Comparison of ENCODE assay signal across 26 cellular contexts in genomic region chr17:63652106-63652505, GRCh38. TPM values are rescaled to one million over a fixed set of nuclear protein-coding genes. Genes with fewer than 3 reads are reported as not detected.
DNase-seq lines count a peak whose midpoint lies in the region; ATAC-seq and TF ChIP-seq lines count a peak whose summit lies in the region.
"Had no signal": no experiment of that assay in that cellular context is flagged by ENCODE, and none has a peak within 500 bp of the region (broad histone marks: within the 10 kb centered on the region; RNA-seq: fewer than 3 reads in every experiment).

No MANE protein-coding gene starts in this region.

- peaks cover 7% of the 10 kb centered on the region for H3K4me1 Mint-ChIP-seq in activated naive CD4-positive, alpha-beta T cell treated with anti-CD3 and anti-CD28 coated beads, Interleukin-2, amount 50 U/mL, for 24 hours
- H3K4me1 Mint-ChIP-seq in endothelial cell (ENCODE audit: unreplicated experiment): peaks cover 1% of the 10 kb centered on the region
- H3K4me1 Mint-ChIP-seq in stimulated activated effector memory CD8-positive, alpha-beta T cell treated with anti-CD3 and anti-CD28 coated beads, Interleukin-12 subunit alpha, Interleukin-12 subunit beta, amount 100 ng/mL, for 72 hours: no peaks in the 10 kb centered on the region

- no peak for ATAC-seq in stimulated activated effector memory CD8-positive, alpha-beta T cell treated with anti-CD3 and anti-CD28 coated beads, Interleukin-12 subunit alpha, Interleukin-12 subunit beta, amount 100 ng/mL, for 72 hours
- ATAC-seq in GM19463 (IDR thresholded peaks at IDR 0.05; ENCODE audit: unreplicated experiment): no peak
- ATAC-seq: activated T-cell treated with anti-CD3 and anti-CD28 coated beads, Interleukin-2, amount 50 U/mL, for 4 hours; body of pancreas had no signal

- H3K27ac Mint-ChIP-seq in activated naive CD4-positive, alpha-beta T cell treated with anti-CD3 and anti-CD28 coated beads, Interleukin-2, amount 50 U/mL, for 24 hours: peak overlapping the region; percentile 48
- peak overlapping the region; percentile 1 for H3K27ac Mint-ChIP-seq in endothelial cell (ENCODE audit: unreplicated experiment)
- peak overlapping the region; percentile 0 for H3K27ac Mint-ChIP-seq in stimulated activated effector memory CD8-positive, alpha-beta T cell treated with anti-CD3 and anti-CD28 coated beads, Interleukin-12 subunit alpha, Interleukin-12 subunit beta, amount 100 ng/mL, for 72 hours
- H3K27ac Mint-ChIP-seq: stimulated activated naive CD8-positive, alpha-beta T cell treated with anti-CD3 and anti-CD28 coated beads, Interleukin-15, Interleukin-2, amounts not matched to agents 100 ng/mL and 50 ng/mL, for 24 hours; T-helper 1 cell treated with Interleukin-12 subunit alpha and Interleukin-12 subunit beta and Interleukin-4 antibody, amounts not matched to agents 30 μg/mL and 1 μg/mL, for 36 hours had no signal

- no peaks in the 10 kb centered on the region for H3K27me3 Mint-ChIP-seq in activated naive CD4-positive, alpha-beta T cell treated with anti-CD3 and anti-CD28 coated beads, Interleukin-2, amount 50 U/mL, for 24 hours
- no peaks in the 10 kb centered on the region for H3K27me3 Mint-ChIP-seq in endothelial cell (ENCODE audit: unreplicated experiment)
- H3K27me3 Mint-ChIP-seq: CD4-positive, alpha-beta memory T cell; stimulated activated naive CD8-positive, alpha-beta T cell treated with anti-CD3 and anti-CD28 coated beads, Interleukin-15, Interleukin-2, amounts not matched to agents 100 ng/mL and 50 ng/mL, for 24 hours had no signal

- no peak for TF ChIP-seq CTCF in endothelial cell (IDR thresholded peaks at IDR 0.05; ENCODE audit: unreplicated experiment)

- peaks cover 7% of the 10 kb centered on the region for H3K36me3 Mint-ChIP-seq in activated naive CD4-positive, alpha-beta T cell treated with anti-CD3 and anti-CD28 coated beads, Interleukin-2, amount 50 U/mL, for 24 hours
- H3K36me3 Mint-ChIP-seq in endothelial cell (ENCODE audit: low read depth, unreplicated experiment): peaks cover 40% of the 10 kb centered on the region
- H3K36me3 Mint-ChIP-seq in stimulated activated effector memory CD8-positive, alpha-beta T cell treated with anti-CD3 and anti-CD28 coated beads, Interleukin-12 subunit alpha, Interleukin-12 subunit beta, amount 100 ng/mL, for 72 hours: peaks cover 52% of the 10 kb centered on the region

- no peaks in the 10 kb centered on the region for H3K9me3 Mint-ChIP-seq in activated naive CD4-positive, alpha-beta T cell treated with anti-CD3 and anti-CD28 coated beads, Interleukin-2, amount 50 U/mL, for 24 hours
- no peaks in the 10 kb centered on the region for H3K9me3 Mint-ChIP-seq in endothelial cell (ENCODE audit: unreplicated experiment)
- H3K9me3 Mint-ChIP-seq in stimulated activated effector memory CD8-positive, alpha-beta T cell treated with anti-CD3 and anti-CD28 coated beads, Interleukin-12 subunit alpha, Interleukin-12 subunit beta, amount 100 ng/mL, for 72 hours: no peaks in the 10 kb centered on the region
- H3K9me3 Mint-ChIP-seq: activated T-cell treated with anti-CD3 and anti-CD28 coated beads, Interleukin-2, amount 50 U/mL, for 4 hours; CD4-positive, alpha-beta memory T cell; neural crest cell; stimulated activated naive CD8-positive, alpha-beta T cell treated with anti-CD3 and anti-CD28 coated beads, Interleukin-15, Interleukin-2, amounts not matched to agents 100 ng/mL and 50 ng/mL, for 24 hours; T-helper 1 cell treated with Interleukin-12 subunit alpha and Interleukin-12 subunit beta and Interleukin-4 antibody, amounts not matched to agents 30 μg/mL and 1 μg/mL, for 36 hours had no signal

- H3K4me3 Mint-ChIP-seq in activated naive CD4-positive, alpha-beta T cell treated with anti-CD3 and anti-CD28 coated beads, Interleukin-2, amount 50 U/mL, for 24 hours: no peak overlapping the region
- no peak overlapping the region for H3K4me3 Mint-ChIP-seq in endothelial cell (ENCODE audit: unreplicated experiment)
- H3K4me3 Mint-ChIP-seq in stimulated activated effector memory CD8-positive, alpha-beta T cell treated with anti-CD3 and anti-CD28 coated beads, Interleukin-12 subunit alpha, Interleukin-12 subunit beta, amount 100 ng/mL, for 72 hours: no peak overlapping the region
- H3K4me3 Mint-ChIP-seq: activated T-cell treated with anti-CD3 and anti-CD28 coated beads, Interleukin-2, amount 50 U/mL, for 4 hours; CD4-positive, alpha-beta memory T cell; neural crest cell; stimulated activated naive CD8-positive, alpha-beta T cell treated with anti-CD3 and anti-CD28 coated beads, Interleukin-15, Interleukin-2, amounts not matched to agents 100 ng/mL and 50 ng/mL, for 24 hours; T-helper 1 cell treated with Interleukin-12 subunit alpha and Interleukin-12 subunit beta and Interleukin-4 antibody, amounts not matched to agents 30 μg/mL and 1 μg/mL, for 36 hours had no signal

- DNase-seq in activated naive CD4-positive, alpha-beta T cell treated with anti-CD3 and anti-CD28 coated beads, Interleukin-2, amount 50 U/mL, for 16 hours: no peak
- DNase-seq in MV-4-11 (lab: John Stamatoyannopoulos, UW): peak; percentile 59
- no peak for DNase-seq in endothelial cell (ENCODE audit: low spot score)
- no peak for DNase-seq in stimulated activated effector memory CD8-positive, alpha-beta T cell treated with anti-CD3 and anti-CD28 coated beads, Interleukin-12 subunit alpha, Interleukin-12 subunit beta, amount 100 ng/mL, for 72 hours (ENCODE audit: low spot score in 2 of 2)
- no peak for DNase-seq in NCI-H2107 treated with DMSO at 0.1 percent for 48 hours (lab: John Stamatoyannopoulos, UW; ENCODE audit: unreplicated experiment)
- DNase-seq: activated CD4-positive, alpha-beta T cell treated with anti-CD3 and anti-CD28 coated beads, Interleukin-2, amount 50 U/mL, for 1 hour; activated CD4-positive, CD25-positive, alpha-beta regulatory T cell; activated T-cell treated with anti-CD3 and anti-CD28 coated beads, Interleukin-2, amount 50 U/mL, for 4 hours; body of pancreas; CD4-positive, alpha-beta memory T cell; DND-41; dorsolateral prefrontal cortex; GF-D8; GM23248; hypothalamus; left colon; NCI-H1105 treated with DMSO at 0.1 percent for 48 hours; NCI-H187 treated with DMSO at 0.1 percent for 48 hours; NCI-H226; pancreas; stimulated activated CD4-positive, alpha-beta T cell treated with anti-CD3 and anti-CD28 coated beads, Interleukin-1b, Interleukin-23, amount 100 ng/mL, for 48 hours had no signal

RNA-seq across cellular contexts. Expression of gene MAP3K3, which starts 29.9 kb away (rescaled TPM):
- 112 TPM for total RNA-seq in endothelial cell (ENCODE audit: unreplicated experiment)

RNA-seq across cellular contexts. Expression of gene LIMD2, which starts 47.8 kb away (rescaled TPM):
- 132 TPM for total RNA-seq in endothelial cell (ENCODE audit: unreplicated experiment)

RNA-seq across cellular contexts. Expression of gene TACO1, which starts 51.4 kb away (rescaled TPM):
- 19.4 TPM for total RNA-seq in endothelial cell (ENCODE audit: unreplicated experiment)
